22 cellular contexts compared by ENCODE assay signal in the genomic region with DNA sequence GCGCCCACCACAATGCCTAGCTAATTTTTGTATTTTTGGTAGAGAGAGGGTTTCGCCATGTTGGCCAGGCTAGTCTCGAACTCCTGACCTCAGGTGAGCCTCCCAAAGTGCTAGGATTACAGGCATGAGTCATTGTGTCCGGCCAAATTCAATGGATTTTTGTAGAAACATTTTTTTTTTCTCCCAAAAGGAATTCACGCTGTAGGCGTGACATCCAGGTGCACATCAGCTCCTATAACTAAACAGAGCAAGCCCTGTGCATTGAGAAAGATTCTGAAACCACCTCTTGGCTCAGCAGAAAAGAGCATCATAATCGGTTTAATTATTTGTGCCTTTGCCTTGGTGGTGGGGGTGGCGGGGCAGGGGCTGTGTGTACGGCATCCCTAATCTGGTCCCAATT.
"Had no signal": no experiment of that assay in that cellular context is flagged by ENCODE, and none has a peak within 500 bp of the region (broad histone marks: within the 10 kb centered on the region; RNA-seq: fewer than 3 reads in every experiment).

No MANE protein-coding gene starts in this region.

- H3K9me3 ChIP-seq: esophagus squamous epithelium, ovary, right lobe of liver, suprapubic skin had no signal

- H3K36me3 ChIP-seq: esophagus squamous epithelium, ovary, right lobe of liver, suprapubic skin had no signal

- H3K4me3 ChIP-seq: coronary artery, esophagus squamous epithelium, lung, ovary, right lobe of liver, smooth muscle cell, suprapubic skin had no signal

- H3K27ac ChIP-seq: ovary, right lobe of liver had no signal

- ATAC-seq: left colon; natural killer cell; right lobe of liver; stimulated activated naive CD8-positive, alpha-beta T cell treated with anti-CD3 and anti-CD28 coated beads, Interleukin-15, amount 100 ng/mL, for 72 hours had no signal

- DNase-seq: dermis blood vessel endothelial cell; effector memory CD4-positive, alpha-beta T cell; esophagus squamous epithelium; foreskin melanocyte; head of caudate nucleus; hippocampal formation; left colon; natural killer cell; occipital lobe; ovary; retina; right lobe of liver; stimulated activated CD4-positive, alpha-beta T cell treated with anti-CD3 and anti-CD28 coated beads, Interleukin-12 subunit alpha, Interleukin-12 subunit beta, amount 100 ng/mL, for 4 hours; stimulated activated CD4-positive, alpha-beta T cell treated with anti-CD3 and anti-CD28 coated beads, Interleukin-1b, Interleukin-23, amount 100 ng/mL, for 48 hours; stimulated activated CD4-positive, alpha-beta T cell treated with anti-CD3 and anti-CD28 coated beads, Interleukin-4, amount 100 ng/mL, for 1 hour; stimulated activated CD8-positive, alpha-beta memory T cell treated with anti-CD3 and anti-CD28 coated beads, Interleukin-4, amount 100 ng/mL, for 48 hours; stimulated activated naive CD4-positive, alpha-beta T cell; stimulated activated naive CD8-positive, alpha-beta T cell treated with anti-CD3 and anti-CD28 coated beads, Interleukin-15, amount 100 ng/mL, for 72 hours had no signal

- H3K27me3 ChIP-seq: esophagus squamous epithelium, ovary, right lobe of liver, suprapubic skin had no signal
